ENCODE assay signal across 1 cellular context in the genomic region with DNA sequence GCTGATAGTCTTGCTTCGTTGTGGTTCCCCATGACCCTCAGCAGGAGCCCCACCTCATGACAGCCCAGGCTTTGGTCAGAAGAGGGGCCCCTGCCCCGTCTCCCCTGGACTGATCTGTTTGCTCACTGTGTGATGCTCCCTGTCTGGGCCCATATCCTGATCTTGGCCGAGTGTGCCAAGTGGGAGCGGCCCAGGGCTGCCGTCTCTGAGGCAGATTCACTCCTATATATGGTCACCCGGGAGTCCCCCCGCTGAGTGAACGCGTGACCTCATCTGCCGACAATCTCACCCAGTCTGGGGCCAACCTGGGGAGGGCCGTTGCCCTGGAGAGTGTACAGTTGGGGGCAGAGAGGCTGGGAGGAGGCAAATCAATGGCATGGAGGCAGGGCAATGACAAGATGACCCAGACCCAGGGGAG.
TF ChIP-seq lines count a peak whose summit lies in the region.

No MANE protein-coding gene starts in this region.

TF ChIP-seq in HepG2, 621 proteins besides CTCF, POLR2A, EP300 and RAD21 (continued from another document):
- TF ChIP-seq JUN (CRISPR knock-in tag; IDR thresholded peaks at IDR 0.05), result 0 out of 2 replicates have a peak, but pooled peaks have one; percentile 29
- no peak for TF ChIP-seq NR2F6 (IDR thresholded peaks at IDR 0.05)
- TF ChIP-seq NR2F6 (CRISPR knock-in tag; IDR thresholded peaks at IDR 0.05), result 0 out of 2 replicates have a peak, but pooled peaks have one; percentile 10
- 0 out of 2 replicates have a peak, but pooled peaks have one; percentile 5 for TF ChIP-seq ZNF607 (CRISPR knock-in tag; IDR thresholded peaks at IDR 0.05; ENCODE audit: borderline replicate concordance)
TF ChIP-seq in HepG2: peak in this region for 37.
